24 cellular contexts compared by ENCODE assay signal in the genomic region with DNA sequence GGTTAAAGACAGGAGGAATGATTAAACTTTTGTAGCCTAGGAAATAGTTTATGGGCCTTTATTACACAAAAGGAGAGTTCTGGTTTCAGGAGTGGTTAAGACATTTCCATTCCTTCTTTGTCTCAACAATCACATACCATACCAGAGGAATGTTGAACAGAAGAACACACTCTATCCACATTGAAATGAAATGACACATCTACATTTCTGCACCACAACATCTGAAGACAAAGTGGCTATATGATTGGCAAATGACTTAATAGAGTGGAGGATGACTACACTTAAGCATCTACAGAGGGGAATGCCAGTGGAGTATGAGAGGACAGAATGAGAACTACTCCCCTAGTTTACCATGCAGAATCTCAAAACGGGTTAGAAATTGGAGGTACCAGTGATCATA. TPM values are rescaled to one million over a fixed set of nuclear protein-coding genes. Genes with fewer than 3 reads are reported as not detected.
DNase-seq lines count a peak whose midpoint lies in the region; ATAC-seq and TF ChIP-seq lines count a peak whose summit lies in the region.
"Had no signal": no experiment of that assay in that cellular context is flagged by ENCODE, and none has a peak within 500 bp of the region (broad histone marks: within the 10 kb centered on the region; RNA-seq: fewer than 3 reads in every experiment).

No MANE protein-coding gene starts in this region.

- H3K36me3 ChIP-seq in mammary epithelial cell (ENCODE audit: insufficient read depth, low read length), result no peaks in the 10 kb centered on the region
- H3K36me3 ChIP-seq: SJSA1, upper lobe of right lung had no signal

- H3K4me3 Mint-ChIP-seq in MCF 10A (ENCODE audit: unreplicated experiment) (no peak overlapping the region), osteocyte (ENCODE audit: unreplicated experiment) (no peak overlapping the region)
- H3K4me3 Mint-ChIP-seq: activated naive CD8-positive, alpha-beta T cell; brain; neural crest cell; T-helper 17 cell had no signal

- H3K9me3 ChIP-seq in mammary epithelial cell (replicated peaks; ENCODE audit: insufficient read depth, low read length), result no peaks in the 10 kb centered on the region
- H3K9me3 ChIP-seq: Caco-2, esophagus squamous epithelium, SJSA1, upper lobe of right lung had no signal

- H3K9me3 Mint-ChIP-seq in MCF 10A (ENCODE audit: unreplicated experiment), result no peaks in the 10 kb centered on the region
- H3K9me3 Mint-ChIP-seq in osteocyte (ENCODE audit: unreplicated experiment), result peaks cover 4% of the 10 kb centered on the region
- H3K9me3 Mint-ChIP-seq: neural crest cell had no signal

- H3K27me3 ChIP-seq in mammary epithelial cell (ENCODE audit: insufficient read depth, low read length), result no peaks in the 10 kb centered on the region
- H3K27me3 ChIP-seq: esophagus squamous epithelium, SJSA1, upper lobe of right lung had no signal

- H3K27ac ChIP-seq in mammary epithelial cell (ENCODE audit: insufficient read depth, low read depth, low read length), result no peak overlapping the region
- H3K27ac ChIP-seq: esophagus squamous epithelium, SJSA1, upper lobe of right lung had no signal

- intact Hi-C loops in mammary epithelial cell (cut with micrococcal nuclease) (loop anchor here (10.0 kb wide), 2 partner anchors 555 to 635 kb away; no protein-coding TSS in a partner anchor), MCF 10A (cut with micrococcal nuclease) (no loop called here), sciatic nerve (cut with DNase I) (no loop called here)

- H3K4me1 Mint-ChIP-seq in MCF 10A (ENCODE audit: insufficient read depth, unreplicated experiment) (peaks cover 5% of the 10 kb centered on the region), osteocyte (ENCODE audit: unreplicated experiment) (no peaks in the 10 kb centered on the region)

- WGBS in mammary epithelial cell (ENCODE audit: low coverage, missing lambda C conversion rate), result 89% methylated on average over 1 of the region's 1 CpG

- no peak overlapping the region for H3K27ac Mint-ChIP-seq in MCF 10A (ENCODE audit: low read depth, unreplicated experiment)
- no peak overlapping the region for H3K27ac Mint-ChIP-seq in osteocyte (ENCODE audit: unreplicated experiment)
- H3K27ac Mint-ChIP-seq: activated naive CD8-positive, alpha-beta T cell; brain; T-helper 17 cell had no signal

- H3K27me3 Mint-ChIP-seq in MCF 10A (ENCODE audit: insufficient read depth, unreplicated experiment) (no peaks in the 10 kb centered on the region), osteocyte (ENCODE audit: unreplicated experiment) (no peaks in the 10 kb centered on the region)
- H3K27me3 Mint-ChIP-seq: activated naive CD8-positive, alpha-beta T cell; brain; T-helper 17 cell had no signal

- peaks cover 7% of the 10 kb centered on the region for H3K36me3 Mint-ChIP-seq in MCF 10A (ENCODE audit: insufficient read depth, unreplicated experiment)
- H3K36me3 Mint-ChIP-seq in osteocyte (ENCODE audit: unreplicated experiment), result peaks cover 16% of the 10 kb centered on the region

- H3K4me3 ChIP-seq in mammary epithelial cell (replicated peaks in 1 of 3; ENCODE audit: insufficient read depth in 1 of 3, low read depth in 2 of 3, low read length in 3 of 3), result no peak overlapping the region
- H3K4me3 ChIP-seq: esophagus squamous epithelium, SJSA1, upper lobe of right lung had no signal

- H3K79me2 ChIP-seq in mammary epithelial cell (ENCODE audit: insufficient read depth, low read length), result no peaks in the 10 kb centered on the region

- H3K4me2 ChIP-seq in mammary epithelial cell (ENCODE audit: insufficient read depth, low read depth, low read length), result no peak overlapping the region

- ATAC-seq in GM19452 (IDR thresholded peaks at IDR 0.05; ENCODE audit: unreplicated experiment) (no peak), sciatic nerve (no peak)
- ATAC-seq: left cardiac atrium, T-helper 17 cell, upper lobe of right lung had no signal

- TF ChIP-seq CTCF in mammary epithelial cell (conservative IDR thresholded peaks at IDR 0.05 in 1 of 2, IDR thresholded peaks at IDR 0.05 in 1 of 2; ENCODE audit: extremely low read depth in 1 of 2, insufficient read depth in 1 of 2, low read depth in 1 of 2, low read length in 2 of 2) (no peak), MCF 10A (IDR thresholded peaks at IDR 0.05; ENCODE audit: unreplicated experiment) (no peak), osteocyte (IDR thresholded peaks at IDR 0.05) (no peak)

- H3K4me1 ChIP-seq in mammary epithelial cell (ENCODE audit: insufficient read depth, low read length), result peaks cover 5% of the 10 kb centered on the region
- H3K4me1 ChIP-seq: Caco-2, upper lobe of right lung had no signal

- no TSS peak for BruUV-seq in mammary epithelial cell (replicated peaks; lab: Mats Ljungman, UMichigan)
- BruUV-seq in MCF 10A (replicated peaks; lab: Mats Ljungman, UMichigan), result no TSS peak

- H2AFZ ChIP-seq in mammary epithelial cell (ENCODE audit: low read depth, low read length), result no peak overlapping the region

- POLR2A ChIA-PET in MCF 10A (lab: Yijun Ruan, JAX), result no interaction called here

- CTCF ChIA-PET in mammary epithelial cell (lab: Charles Lee; ENCODE audit: low non-redundant PET), result no interaction called here
- CTCF ChIA-PET in MCF 10A (lab: Yijun Ruan, JAX), result no interaction called here

- H4K20me1 ChIP-seq in mammary epithelial cell (ENCODE audit: insufficient read depth, low read length), result no peaks in the 10 kb centered on the region

- peak; percentile 74 for DNase-seq in mammary epithelial cell
- no peak for DNase-seq in MCF 10A (ENCODE audit: unreplicated experiment)
- DNase-seq in astrocyte of the hippocampus (ENCODE audit: low read depth, low spot score), result peak; percentile 59
- peak; percentile 18 for DNase-seq in hepatic stellate cell (ENCODE audit: low spot score)
- DNase-seq in sciatic nerve (ENCODE audit: low spot score), result no peak
- DNase-seq in osteocyte (ENCODE audit: extremely low spot score, unreplicated experiment), result no peak
- no peak for DNase-seq in retina
- DNase-seq: activated CD4-positive, alpha-beta T cell treated with anti-CD3 and anti-CD28 coated beads for 4 hours; C1 segment of cervical spinal cord; Caco-2; DND-41; effector memory CD4-positive, alpha-beta T cell; esophagus squamous epithelium; left cardiac atrium; NCI-H1105; NCI-H1930; NCI-H69; T-helper 17 cell; upper lobe of right lung had no signal

- H3K9ac ChIP-seq in mammary epithelial cell (ENCODE audit: insufficient read depth, low read length), result no peak overlapping the region

- in situ Hi-C loops in mammary epithelial cell (cut with MboI; ENCODE audit: low sequenced_read_pairs in 2 of 2), result no loop called here

- dilution Hi-C loops in mammary epithelial cell (cut with HindIII; ENCODE audit: low sequenced_read_pairs), result no loop called here

RNA-seq across cellular contexts. Expression of gene CYP2U1, which starts 8.0 kb away (rescaled TPM):
- total RNA-seq in mammary epithelial cell (10 to 100 TPM in 1 of 2 donors, 1 to 10 TPM in 1; 7.5 to 30.7 TPM), MCF 10A (2022) (2.5 and 2.8 TPM in 2 replicates), sciatic nerve (27.9 TPM), osteocyte (12.5 and 14.0 TPM in 2 replicates)
- polyA plus RNA-seq in mammary epithelial cell, result 2.8 TPM
- 1.4 TPM for polyA minus RNA-seq in mammary epithelial cell

RNA-seq across cellular contexts. Expression of gene HADH, which starts 50.4 kb away (rescaled TPM):
- total RNA-seq in mammary epithelial cell (10 to 100 TPM; 48.6 to 65.2 TPM), MCF 10A (2022) (19.2 and 26.2 TPM in 2 replicates), sciatic nerve (39.5 TPM), osteocyte (29.8 and 31.6 TPM in 2 replicates)
- 42.9 TPM for polyA plus RNA-seq in mammary epithelial cell
- 41.5 TPM for polyA minus RNA-seq in mammary epithelial cell

Comparison
In these comparisons a context has a peak if more than half of its experiments do, and no peak if none do; other contexts are left out.
1. DNase-seq: peak in mammary epithelial cell (single experiment), astrocyte of the hippocampus (single experiment) and hepatic stellate cell (single experiment); none in MCF 10A (single experiment), sciatic nerve (single experiment), osteocyte (single experiment) and retina (single experiment).